In the genomic region with DNA sequence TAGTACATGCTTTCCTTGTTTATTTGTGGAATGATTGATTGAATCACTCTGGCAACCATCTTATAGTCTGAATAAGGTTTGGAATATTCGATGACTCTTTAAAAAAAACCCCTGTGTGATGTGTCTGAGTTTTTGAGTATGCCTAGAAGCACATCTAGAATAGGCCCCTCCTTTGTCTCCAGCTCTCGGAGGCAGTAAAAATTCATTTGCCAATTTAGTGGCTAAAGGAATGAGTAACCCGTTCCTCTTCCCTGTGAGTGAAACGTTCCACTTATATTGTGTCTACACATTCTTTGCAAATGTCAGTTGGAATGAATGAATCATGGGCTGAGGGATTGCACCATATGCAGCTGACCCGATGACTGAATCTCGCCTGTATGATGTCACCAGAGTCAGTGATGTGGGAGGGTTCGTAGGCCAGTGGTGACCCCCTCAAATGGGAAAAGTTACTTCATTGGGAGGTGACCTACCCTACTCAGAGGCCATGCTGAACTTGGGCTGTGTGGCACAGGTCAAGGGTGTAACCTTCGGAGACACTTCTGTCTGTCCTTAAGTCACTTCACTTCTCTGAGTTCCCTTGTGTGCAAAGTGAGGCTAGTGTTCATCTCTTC, we compare ENCODE assay signal across 2 cellular contexts.
TF ChIP-seq lines count a peak whose summit lies in the region.

No MANE protein-coding gene starts in this region.

TF ChIP-seq in A549, 52 proteins besides CTCF, POLR2A, EP300 and RAD21 (continued from another document):
- TF ChIP-seq, protein P1, sequence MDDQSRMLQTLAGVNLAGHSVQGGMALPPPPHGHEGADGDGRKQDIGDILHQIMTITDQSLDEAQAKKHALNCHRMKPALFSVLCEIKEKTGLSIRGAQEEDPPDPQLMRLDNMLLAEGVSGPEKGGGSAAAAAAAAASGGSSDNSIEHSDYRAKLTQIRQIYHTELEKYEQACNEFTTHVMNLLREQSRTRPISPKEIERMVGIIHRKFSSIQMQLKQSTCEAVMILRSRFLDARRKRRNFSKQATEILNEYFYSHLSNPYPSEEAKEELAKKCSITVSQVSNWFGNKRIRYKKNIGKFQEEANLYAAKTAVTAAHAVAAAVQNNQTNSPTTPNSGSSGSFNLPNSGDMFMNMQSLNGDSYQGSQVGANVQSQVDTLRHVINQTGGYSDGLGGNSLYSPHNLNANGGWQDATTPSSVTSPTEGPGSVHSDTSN (IDR thresholded peaks at IDR 0.05): peak; percentile 53; the same call in 1 of the 2 replicates
- TF ChIP-seq EHMT2 (IDR thresholded peaks at IDR 0.05; ENCODE audit: low read depth) (no peak), TFCP2L1 (CRISPR knock-in tag; IDR thresholded peaks at IDR 0.05) (no peak), ZC3H11A (IDR thresholded peaks at IDR 0.05) (no peak), RNF2 (IDR thresholded peaks at IDR 0.05; ENCODE audit: borderline replicate concordance, low read depth) (no peak)
- TF ChIP-seq, protein P2, sequence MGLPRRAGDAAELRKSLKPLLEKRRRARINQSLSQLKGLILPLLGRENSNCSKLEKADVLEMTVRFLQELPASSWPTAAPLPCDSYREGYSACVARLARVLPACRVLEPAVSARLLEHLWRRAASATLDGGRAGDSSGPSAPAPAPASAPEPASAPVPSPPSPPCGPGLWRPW (IDR thresholded peaks at IDR 0.05): peak; percentile 37; the same call in 1 of the 2 replicates

TF ChIP-seq in HEK293, 187 proteins besides CTCF, POLR2A, EP300 and RAD21 (continued from another document and continues in another):
- 0 out of 2 replicates have a peak, but pooled peaks have one; percentile 2 for TF ChIP-seq ZNF654 (tag by site-specific recombination; IDR thresholded peaks at IDR 0.05; ENCODE audit: low read depth)
- TF ChIP-seq ZSCAN16 (tag by site-specific recombination; IDR thresholded peaks at IDR 0.05): no peak
- TF ChIP-seq PRDM1 (tag by site-specific recombination; IDR thresholded peaks at IDR 0.05): peak; percentile 17; the same call in 1 of the 2 replicates
- TF ChIP-seq, protein P3, sequence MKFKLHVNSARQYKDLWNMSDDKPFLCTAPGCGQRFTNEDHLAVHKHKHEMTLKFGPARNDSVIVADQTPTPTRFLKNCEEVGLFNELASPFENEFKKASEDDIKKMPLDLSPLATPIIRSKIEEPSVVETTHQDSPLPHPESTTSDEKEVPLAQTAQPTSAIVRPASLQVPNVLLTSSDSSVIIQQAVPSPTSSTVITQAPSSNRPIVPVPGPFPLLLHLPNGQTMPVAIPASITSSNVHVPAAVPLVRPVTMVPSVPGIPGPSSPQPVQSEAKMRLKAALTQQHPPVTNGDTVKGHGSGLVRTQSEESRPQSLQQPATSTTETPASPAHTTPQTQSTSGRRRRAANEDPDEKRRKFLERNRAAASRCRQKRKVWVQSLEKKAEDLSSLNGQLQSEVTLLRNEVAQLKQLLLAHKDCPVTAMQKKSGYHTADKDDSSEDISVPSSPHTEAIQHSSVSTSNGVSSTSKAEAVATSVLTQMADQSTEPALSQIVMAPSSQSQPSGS (tag by site-specific recombination; IDR thresholded peaks at IDR 0.05; ENCODE audit: low read depth): peak; percentile 87
- TF ChIP-seq ZNF324 (tag by site-specific recombination; IDR thresholded peaks at IDR 0.05): peak; percentile 67
- TF ChIP-seq, protein P4, sequence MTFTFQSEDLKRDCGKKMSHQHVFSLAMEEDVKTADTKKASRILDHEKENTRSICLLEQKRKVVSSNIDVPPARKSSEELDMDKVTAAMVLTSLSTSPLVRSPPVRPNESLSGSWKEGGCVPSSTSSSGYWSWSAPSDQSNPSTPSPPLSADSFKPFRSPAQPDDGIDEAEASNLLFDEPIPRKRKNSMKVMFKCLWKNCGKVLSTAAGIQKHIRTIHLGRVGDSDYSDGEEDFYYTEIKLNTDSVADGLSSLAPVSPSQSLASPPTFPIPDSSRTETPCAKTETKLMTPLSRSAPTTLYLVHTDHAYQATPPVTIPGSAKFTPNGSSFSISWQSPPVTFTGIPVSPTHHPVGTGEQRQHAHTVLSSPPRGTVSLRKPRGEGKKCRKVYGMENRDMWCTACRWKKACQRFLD (tag by site-specific recombination; IDR thresholded peaks at IDR 0.05): no peak
- no peak for TF ChIP-seq ZNF624 (tag by site-specific recombination; IDR thresholded peaks at IDR 0.05)
- TF ChIP-seq ZFP37 (tag by site-specific recombination; IDR thresholded peaks at IDR 0.05): no peak
- TF ChIP-seq EGR2 (tag by site-specific recombination; IDR thresholded peaks at IDR 0.05; ENCODE audit: low read depth): 0 out of 2 replicates have a peak, but pooled peaks have one; percentile 33
- peak; percentile 94 for TF ChIP-seq ZNF24 (tag by site-specific recombination; IDR thresholded peaks at IDR 0.05)
- TF ChIP-seq ZNF776 (tag by site-specific recombination; IDR thresholded peaks at IDR 0.05; ENCODE audit: borderline replicate concordance): no peak
- peak; percentile 96 for TF ChIP-seq ZBTB21 (tag by site-specific recombination; IDR thresholded peaks at IDR 0.05)
- peak; percentile 57; the same call in 1 of the 2 replicates for TF ChIP-seq ZNF184 (tag by site-specific recombination; IDR thresholded peaks at IDR 0.05)
- no peak for TF ChIP-seq ZNF426 (tag by site-specific recombination; IDR thresholded peaks at IDR 0.05)
- TF ChIP-seq, protein P5, sequence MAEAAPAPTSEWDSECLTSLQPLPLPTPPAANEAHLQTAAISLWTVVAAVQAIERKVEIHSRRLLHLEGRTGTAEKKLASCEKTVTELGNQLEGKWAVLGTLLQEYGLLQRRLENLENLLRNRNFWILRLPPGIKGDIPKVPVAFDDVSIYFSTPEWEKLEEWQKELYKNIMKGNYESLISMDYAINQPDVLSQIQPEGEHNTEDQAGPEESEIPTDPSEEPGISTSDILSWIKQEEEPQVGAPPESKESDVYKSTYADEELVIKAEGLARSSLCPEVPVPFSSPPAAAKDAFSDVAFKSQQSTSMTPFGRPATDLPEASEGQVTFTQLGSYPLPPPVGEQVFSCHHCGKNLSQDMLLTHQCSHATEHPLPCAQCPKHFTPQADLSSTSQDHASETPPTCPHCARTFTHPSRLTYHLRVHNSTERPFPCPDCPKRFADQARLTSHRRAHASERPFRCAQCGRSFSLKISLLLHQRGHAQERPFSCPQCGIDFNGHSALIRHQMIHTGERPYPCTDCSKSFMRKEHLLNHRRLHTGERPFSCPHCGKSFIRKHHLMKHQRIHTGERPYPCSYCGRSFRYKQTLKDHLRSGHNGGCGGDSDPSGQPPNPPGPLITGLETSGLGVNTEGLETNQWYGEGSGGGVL (tag by site-specific recombination; IDR thresholded peaks at IDR 0.05): peak; percentile 75
- TF ChIP-seq ZBTB7A (tag by site-specific recombination; IDR thresholded peaks at IDR 0.05; ENCODE audit: low read depth): no peak
- TF ChIP-seq, protein P1 (CRISPR knock-in tag; IDR thresholded peaks at IDR 0.05): no peak
- TF ChIP-seq, protein P6, sequence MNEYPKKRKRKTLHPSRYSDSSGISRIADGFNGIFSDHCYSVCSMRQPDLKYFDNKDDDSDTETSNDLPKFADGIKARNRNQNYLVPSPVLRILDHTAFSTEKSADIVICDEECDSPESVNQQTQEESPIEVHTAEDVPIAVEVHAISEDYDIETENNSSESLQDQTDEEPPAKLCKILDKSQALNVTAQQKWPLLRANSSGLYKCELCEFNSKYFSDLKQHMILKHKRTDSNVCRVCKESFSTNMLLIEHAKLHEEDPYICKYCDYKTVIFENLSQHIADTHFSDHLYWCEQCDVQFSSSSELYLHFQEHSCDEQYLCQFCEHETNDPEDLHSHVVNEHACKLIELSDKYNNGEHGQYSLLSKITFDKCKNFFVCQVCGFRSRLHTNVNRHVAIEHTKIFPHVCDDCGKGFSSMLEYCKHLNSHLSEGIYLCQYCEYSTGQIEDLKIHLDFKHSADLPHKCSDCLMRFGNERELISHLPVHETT (tag by site-specific recombination; IDR thresholded peaks at IDR 0.05): peak; percentile 85; the same call in 1 of the 2 replicates
- TF ChIP-seq ZNF660 (tag by site-specific recombination; IDR thresholded peaks at IDR 0.05): peak; percentile 73; the same call in 1 of the 2 replicates
- peak; percentile 57 for TF ChIP-seq ZNF366 (tag by site-specific recombination; conservative IDR thresholded peaks at IDR 0.05)
- no peak for TF ChIP-seq ZIC2 (tag by site-specific recombination; IDR thresholded peaks at IDR 0.05)
- TF ChIP-seq, protein P7, sequence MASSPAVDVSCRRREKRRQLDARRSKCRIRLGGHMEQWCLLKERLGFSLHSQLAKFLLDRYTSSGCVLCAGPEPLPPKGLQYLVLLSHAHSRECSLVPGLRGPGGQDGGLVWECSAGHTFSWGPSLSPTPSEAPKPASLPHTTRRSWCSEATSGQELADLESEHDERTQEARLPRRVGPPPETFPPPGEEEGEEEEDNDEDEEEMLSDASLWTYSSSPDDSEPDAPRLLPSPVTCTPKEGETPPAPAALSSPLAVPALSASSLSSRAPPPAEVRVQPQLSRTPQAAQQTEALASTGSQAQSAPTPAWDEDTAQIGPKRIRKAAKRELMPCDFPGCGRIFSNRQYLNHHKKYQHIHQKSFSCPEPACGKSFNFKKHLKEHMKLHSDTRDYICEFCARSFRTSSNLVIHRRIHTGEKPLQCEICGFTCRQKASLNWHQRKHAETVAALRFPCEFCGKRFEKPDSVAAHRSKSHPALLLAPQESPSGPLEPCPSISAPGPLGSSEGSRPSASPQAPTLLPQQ (tag by site-specific recombination; IDR thresholded peaks at IDR 0.05): peak; percentile 71
- TF ChIP-seq, protein P8, sequence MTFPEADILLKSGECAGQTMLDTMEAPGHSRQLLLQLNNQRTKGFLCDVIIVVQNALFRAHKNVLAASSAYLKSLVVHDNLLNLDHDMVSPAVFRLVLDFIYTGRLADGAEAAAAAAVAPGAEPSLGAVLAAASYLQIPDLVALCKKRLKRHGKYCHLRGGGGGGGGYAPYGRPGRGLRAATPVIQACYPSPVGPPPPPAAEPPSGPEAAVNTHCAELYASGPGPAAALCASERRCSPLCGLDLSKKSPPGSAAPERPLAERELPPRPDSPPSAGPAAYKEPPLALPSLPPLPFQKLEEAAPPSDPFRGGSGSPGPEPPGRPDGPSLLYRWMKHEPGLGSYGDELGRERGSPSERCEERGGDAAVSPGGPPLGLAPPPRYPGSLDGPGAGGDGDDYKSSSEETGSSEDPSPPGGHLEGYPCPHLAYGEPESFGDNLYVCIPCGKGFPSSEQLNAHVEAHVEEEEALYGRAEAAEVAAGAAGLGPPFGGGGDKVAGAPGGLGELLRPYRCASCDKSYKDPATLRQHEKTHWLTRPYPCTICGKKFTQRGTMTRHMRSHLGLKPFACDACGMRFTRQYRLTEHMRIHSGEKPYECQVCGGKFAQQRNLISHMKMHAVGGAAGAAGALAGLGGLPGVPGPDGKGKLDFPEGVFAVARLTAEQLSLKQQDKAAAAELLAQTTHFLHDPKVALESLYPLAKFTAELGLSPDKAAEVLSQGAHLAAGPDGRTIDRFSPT (tag by site-specific recombination; IDR thresholded peaks at IDR 0.05): peak; percentile 84
- TF ChIP-seq ZNF501 (tag by site-specific recombination; IDR thresholded peaks at IDR 0.05): no peak
- TF ChIP-seq SP7 (tag by site-specific recombination; IDR thresholded peaks at IDR 0.05): peak; percentile 80; the same call in 1 of the 2 replicates
- TF ChIP-seq, protein P9, sequence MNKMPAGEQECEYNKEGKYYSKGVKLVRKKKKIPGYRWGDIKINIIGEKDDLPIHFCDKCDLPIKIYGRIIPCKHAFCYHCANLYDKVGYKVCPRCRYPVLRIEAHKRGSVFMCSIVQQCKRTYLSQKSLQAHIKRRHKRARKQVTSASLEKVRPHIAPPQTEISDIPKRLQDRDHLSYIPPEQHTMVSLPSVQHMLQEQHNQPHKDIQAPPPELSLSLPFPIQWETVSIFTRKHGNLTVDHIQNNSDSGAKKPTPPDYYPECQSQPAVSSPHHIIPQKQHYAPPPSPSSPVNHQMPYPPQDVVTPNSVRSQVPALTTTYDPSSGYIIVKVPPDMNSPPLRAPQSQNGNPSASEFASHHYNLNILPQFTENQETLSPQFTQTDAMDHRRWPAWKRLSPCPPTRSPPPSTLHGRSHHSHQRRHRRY (tag by site-specific recombination; IDR thresholded peaks at IDR 0.05): no peak
- TF ChIP-seq, protein P10, sequence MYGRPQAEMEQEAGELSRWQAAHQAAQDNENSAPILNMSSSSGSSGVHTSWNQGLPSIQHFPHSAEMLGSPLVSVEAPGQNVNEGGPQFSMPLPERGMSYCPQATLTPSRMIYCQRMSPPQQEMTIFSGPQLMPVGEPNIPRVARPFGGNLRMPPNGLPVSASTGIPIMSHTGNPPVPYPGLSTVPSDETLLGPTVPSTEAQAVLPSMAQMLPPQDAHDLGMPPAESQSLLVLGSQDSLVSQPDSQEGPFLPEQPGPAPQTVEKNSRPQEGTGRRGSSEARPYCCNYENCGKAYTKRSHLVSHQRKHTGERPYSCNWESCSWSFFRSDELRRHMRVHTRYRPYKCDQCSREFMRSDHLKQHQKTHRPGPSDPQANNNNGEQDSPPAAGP (tag by site-specific recombination; IDR thresholded peaks at IDR 0.05): peak; percentile 94
- TF ChIP-seq, protein P11, sequence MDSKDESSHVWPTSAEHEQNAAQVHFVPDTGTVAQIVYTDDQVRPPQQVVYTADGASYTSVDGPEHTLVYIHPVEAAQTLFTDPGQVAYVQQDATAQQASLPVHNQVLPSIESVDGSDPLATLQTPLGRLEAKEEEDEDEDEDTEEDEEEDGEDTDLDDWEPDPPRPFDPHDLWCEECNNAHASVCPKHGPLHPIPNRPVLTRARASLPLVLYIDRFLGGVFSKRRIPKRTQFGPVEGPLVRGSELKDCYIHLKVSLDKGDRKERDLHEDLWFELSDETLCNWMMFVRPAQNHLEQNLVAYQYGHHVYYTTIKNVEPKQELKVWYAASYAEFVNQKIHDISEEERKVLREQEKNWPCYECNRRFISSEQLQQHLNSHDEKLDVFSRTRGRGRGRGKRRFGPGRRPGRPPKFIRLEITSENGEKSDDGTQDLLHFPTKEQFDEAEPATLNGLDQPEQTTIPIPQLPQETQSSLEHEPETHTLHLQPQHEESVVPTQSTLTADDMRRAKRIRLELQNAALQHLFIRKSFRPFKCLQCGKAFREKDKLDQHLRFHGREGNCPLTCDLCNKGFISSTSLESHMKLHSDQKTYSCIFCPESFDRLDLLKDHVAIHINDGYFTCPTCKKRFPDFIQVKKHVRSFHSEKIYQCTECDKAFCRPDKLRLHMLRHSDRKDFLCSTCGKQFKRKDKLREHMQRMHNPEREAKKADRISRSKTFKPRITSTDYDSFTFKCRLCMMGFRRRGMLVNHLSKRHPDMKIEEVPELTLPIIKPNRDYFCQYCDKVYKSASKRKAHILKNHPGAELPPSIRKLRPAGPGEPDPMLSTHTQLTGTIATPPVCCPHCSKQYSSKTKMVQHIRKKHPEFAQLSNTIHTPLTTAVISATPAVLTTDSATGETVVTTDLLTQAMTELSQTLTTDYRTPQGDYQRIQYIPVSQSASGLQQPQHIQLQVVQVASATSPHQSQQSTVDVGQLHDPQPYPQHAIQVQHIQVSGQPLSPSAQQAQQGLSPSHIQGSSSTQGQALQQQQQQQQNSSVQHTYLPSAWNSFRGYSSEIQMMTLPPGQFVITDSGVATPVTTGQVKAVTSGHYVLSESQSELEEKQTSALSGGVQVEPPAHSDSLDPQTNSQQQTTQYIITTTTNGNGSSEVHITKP (tag by site-specific recombination; IDR thresholded peaks at IDR 0.05): peak; percentile 54
- TF ChIP-seq ZNF350 (tag by site-specific recombination; IDR thresholded peaks at IDR 0.05): no peak
- peak; percentile 66 for TF ChIP-seq ZFHX2 (tag by site-specific recombination; conservative IDR thresholded peaks at IDR 0.05)
